ENCODE assay signal across 19 cellular contexts in genomic region chr13:112562786-112563383, GRCh38.
"Had no signal": no experiment of that assay in that cellular context is flagged by ENCODE, and none has a peak within 500 bp of the region (broad histone marks: within the 10 kb centered on the region; RNA-seq: fewer than 3 reads in every experiment).

No MANE protein-coding gene starts in this region.

- H3K4me1 ChIP-seq: ascending aorta, breast epithelium, esophagus squamous epithelium, lower lobe of right lung, tibial nerve, uterus had no signal

- H3K9me3 Mint-ChIP-seq: activated CD4-positive, alpha-beta memory T cell treated with anti-CD3 and anti-CD28 coated beads, Interleukin-2, amount 10 ng/mL, durations not matched to agents 7 days and 5 days; nephron had no signal

- H3K36me3 ChIP-seq: uterus had no signal

- H3K27me3 ChIP-seq: ascending aorta, breast epithelium, esophagus squamous epithelium, tibial nerve, uterus had no signal

- H3K27me3 Mint-ChIP-seq: activated CD4-positive, alpha-beta memory T cell treated with anti-CD3 and anti-CD28 coated beads, Interleukin-2, amount 10 ng/mL, durations not matched to agents 7 days and 5 days; activated CD8-positive, alpha-beta memory T cell treated with anti-CD3 and anti-CD28 coated beads, Interleukin-2, amount 10 ng/mL, durations not matched to agents 7 days and 5 days had no signal

- DNase-seq: activated CD4-positive, alpha-beta memory T cell treated with anti-CD3 and anti-CD28 coated beads, Interleukin-2, amount 10 ng/mL, durations not matched to agents 7 days and 5 days; activated CD4-positive, alpha-beta T cell treated with anti-CD3 and anti-CD28 coated beads for 48 hours; activated CD8-positive, alpha-beta memory T cell treated with anti-CD3 and anti-CD28 coated beads, Interleukin-2, amount 10 ng/mL, durations not matched to agents 7 days and 5 days; activated naive CD4-positive, alpha-beta T cell treated with anti-CD3 and anti-CD28 coated beads, Interleukin-2, amount 50 U/mL, for 16 hours; dermis blood vessel endothelial cell; effector memory CD4-positive, alpha-beta T cell; esophagus squamous epithelium; left cardiac atrium; lower lobe of right lung; occipital lobe; retina; stimulated activated CD4-positive, alpha-beta T cell treated with anti-CD3 and anti-CD28 coated beads, Interleukin-12 subunit alpha, Interleukin-12 subunit beta, amount 100 ng/mL, for 4 hours; stimulated activated CD4-positive, alpha-beta T cell treated with anti-CD3 and anti-CD28 coated beads, Interleukin-1b, Interleukin-23, amount 100 ng/mL, for 48 hours; stimulated activated naive CD8-positive, alpha-beta T cell treated with anti-CD3 and anti-CD28 coated beads, Interleukin-15, Interleukin-2, amounts not matched to agents 100 U/mL and 50 U/mL, for 24 hours; uterus had no signal

- H3K4me3 ChIP-seq: ascending aorta, breast epithelium, esophagus squamous epithelium, lower lobe of right lung, tibial nerve, uterus had no signal

- H3K9me3 ChIP-seq: ascending aorta, breast epithelium, esophagus squamous epithelium, lower lobe of right lung, tibial nerve, uterus had no signal

- H3K27ac ChIP-seq: ascending aorta, breast epithelium, esophagus squamous epithelium, lower lobe of right lung, tibial nerve, uterus had no signal

- H3K4me3 Mint-ChIP-seq: activated CD4-positive, alpha-beta memory T cell treated with anti-CD3 and anti-CD28 coated beads, Interleukin-2, amount 10 ng/mL, durations not matched to agents 7 days and 5 days; activated CD8-positive, alpha-beta memory T cell treated with anti-CD3 and anti-CD28 coated beads, Interleukin-2, amount 10 ng/mL, durations not matched to agents 7 days and 5 days; nephron had no signal

- H3K4me1 Mint-ChIP-seq: nephron had no signal

- ATAC-seq: activated CD8-positive, alpha-beta memory T cell treated with anti-CD3 and anti-CD28 coated beads, Interleukin-2, amount 10 ng/mL, durations not matched to agents 7 days and 5 days; left cardiac atrium; stimulated activated naive CD8-positive, alpha-beta T cell treated with anti-CD3 and anti-CD28 coated beads, Interleukin-15, Interleukin-2, amounts not matched to agents 100 U/mL and 50 U/mL, for 24 hours had no signal

- H3K27ac Mint-ChIP-seq: activated CD4-positive, alpha-beta memory T cell treated with anti-CD3 and anti-CD28 coated beads, Interleukin-2, amount 10 ng/mL, durations not matched to agents 7 days and 5 days; activated CD8-positive, alpha-beta memory T cell treated with anti-CD3 and anti-CD28 coated beads, Interleukin-2, amount 10 ng/mL, durations not matched to agents 7 days and 5 days had no signal
